Comparison of ENCODE assay signal across 8 cellular contexts in genomic region chr11:57656936-57657289, GRCh38. TPM values are rescaled to one million over a fixed set of nuclear protein-coding genes. Genes with fewer than 3 reads are reported as not detected.
A peak's percentile ranks its signal among the peaks of the same experiment; 100 is the strongest.
DNase-seq lines count a peak whose midpoint lies in the region; ATAC-seq and TF ChIP-seq lines count a peak whose summit lies in the region.

No MANE protein-coding gene starts in this region.

- no peak for TF ChIP-seq POLR2A in thyroid gland (IDR thresholded peaks at IDR 0.05)

- TF ChIP-seq RAD21 in liver (IDR thresholded peaks at IDR 0.05): no peak

- H3K27ac Mint-ChIP-seq in activated T-cell treated with anti-CD3 and anti-CD28 coated beads, Interleukin-2, amount 50 U/mL, for 24 hours: peak overlapping the region; percentile 98

- H3K9ac ChIP-seq in liver (ENCODE audit: low read depth in 1 of 2, low read length in 2 of 2): peak overlapping the region; percentile 86 to 93

- no peaks in the 10 kb centered on the region for H3K9me3 ChIP-seq in liver (ENCODE audit: control insufficient read depth in 4 of 4, low read length in 3 of 4)
- H3K9me3 ChIP-seq in thyroid gland: no peaks in the 10 kb centered on the region

- H3K36me3 ChIP-seq in liver (ENCODE audit: control insufficient read depth in 4 of 4, insufficient read depth in 3 of 4, low read depth in 1 of 4, low read length in 3 of 4) (peaks cover 9 to 22% (median 13%) of the 10 kb centered on the region in 4 donors), thyroid gland (peaks cover 20 to 23% of the 10 kb centered on the region in 2 donors)

- 18% methylated on average over 4 of the region's 4 CpGs for WGBS in liver
- 21 to 22% methylated on average over 4 of the region's 4 CpGs for WGBS in thyroid gland, 2 donors

- no peaks in the 10 kb centered on the region for H3K9me3 Mint-ChIP-seq in activated T-cell treated with anti-CD3 and anti-CD28 coated beads, Interleukin-2, amount 50 U/mL, for 24 hours

- H3K4me1 ChIP-seq in liver (ENCODE audit: control insufficient read depth in 4 of 4, insufficient read depth in 4 of 4, low read length in 3 of 4) (peaks cover 3 to 17% (median 8%) of the 10 kb centered on the region in 4 donors), thyroid gland (peaks cover 8 to 12% of the 10 kb centered on the region in 2 donors)

- no peaks in the 10 kb centered on the region for H3K27me3 Mint-ChIP-seq in activated T-cell treated with anti-CD3 and anti-CD28 coated beads, Interleukin-2, amount 50 U/mL, for 24 hours

- H3K27me3 ChIP-seq in liver (ENCODE audit: control insufficient read depth in 4 of 4, insufficient read depth in 4 of 4, low read length in 3 of 4) (no peaks in the 10 kb centered on the region), thyroid gland (no peaks in the 10 kb centered on the region)

- no peak for DNase-seq in activated T-cell treated with anti-CD3 and anti-CD28 coated beads, Interleukin-2, amount 50 U/mL, for 24 hours
- DNase-seq in activated T-cell treated with anti-CD3 and anti-CD28 coated beads for 4 hours (no peak), astrocyte of the cerebellum (ENCODE audit: low read depth) (no peak), thyroid gland (no peak), T1000 (lab: John Stamatoyannopoulos, UW) (no peak)

- H3K4me3 ChIP-seq in astrocyte of the cerebellum (ENCODE audit: low read depth, low read length) (peak overlapping the region; percentile 93), liver (ENCODE audit: low read depth in 1 of 3, low read length in 3 of 3) (peak overlapping the region; percentile 46 to 79 (median 71)), thyroid gland (replicated peaks in 1 of 3) (peak overlapping the region in 1 of 3 donors; percentile 8)

- in situ Hi-C loops in astrocyte of the cerebellum (cut with HindIII; ENCODE audit: low sequenced_read_pairs): no loop called here

- peak overlapping the region; percentile 97 for H3K4me3 Mint-ChIP-seq in activated T-cell treated with anti-CD3 and anti-CD28 coated beads, Interleukin-2, amount 50 U/mL, for 24 hours

- TF ChIP-seq CTCF in astrocyte of the cerebellum (IDR thresholded peaks at IDR 0.05; ENCODE audit: low read depth, low read length, missing control alignments) (no peak), liver (IDR thresholded peaks at IDR 0.05; ENCODE audit: low read depth, low read length, missing input control) (no peak), thyroid gland (IDR thresholded peaks at IDR 0.05) (no peak)

- peak overlapping the region; percentile 90 to 91 for H3K27ac ChIP-seq in liver (ENCODE audit: low read depth in 1 of 2, low read length in 2 of 2)
- H3K27ac ChIP-seq in thyroid gland: peak overlapping the region; percentile 68 to 83 (median 76)

- H3K36me3 Mint-ChIP-seq in activated T-cell treated with anti-CD3 and anti-CD28 coated beads, Interleukin-2, amount 50 U/mL, for 24 hours (ENCODE audit: low read depth): peaks cover 37% of the 10 kb centered on the region

- ATAC-seq in HG03342 (IDR thresholded peaks at IDR 0.05; ENCODE audit: unreplicated experiment): no peak
- no peak for ATAC-seq in HG02610 (IDR thresholded peaks at IDR 0.05; ENCODE audit: unreplicated experiment)

- H3K4me1 Mint-ChIP-seq in activated T-cell treated with anti-CD3 and anti-CD28 coated beads, Interleukin-2, amount 50 U/mL, for 24 hours (ENCODE audit: low read depth): peaks cover 39% of the 10 kb centered on the region

- intact Hi-C loops in thyroid gland (cut with DNase I): no loop called here

TF ChIP-seq in liver, 16 proteins besides CTCF, POLR2A, EP300 and RAD21:
- TF ChIP-seq RXRA (IDR thresholded peaks at IDR 0.05): no peak
- TF ChIP-seq, protein P1, sequence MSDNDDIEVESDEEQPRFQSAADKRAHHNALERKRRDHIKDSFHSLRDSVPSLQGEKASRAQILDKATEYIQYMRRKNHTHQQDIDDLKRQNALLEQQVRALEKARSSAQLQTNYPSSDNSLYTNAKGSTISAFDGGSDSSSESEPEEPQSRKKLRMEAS (IDR thresholded peaks at IDR 0.05): no peak
- TF ChIP-seq SP1 (IDR thresholded peaks at IDR 0.05): no peak
- no peak for TF ChIP-seq HNF4G (IDR thresholded peaks at IDR 0.05)
- no peak for TF ChIP-seq HNF4A (conservative IDR thresholded peaks at IDR 0.05)
- TF ChIP-seq ATF3 (IDR thresholded peaks at IDR 0.05): no peak
- no peak for TF ChIP-seq NR2F2 (IDR thresholded peaks at IDR 0.05)
- TF ChIP-seq FOXA2 (IDR thresholded peaks at IDR 0.05): no peak
- no peak for TF ChIP-seq GABPA (IDR thresholded peaks at IDR 0.05 in 1 of 2, conservative IDR thresholded peaks at IDR 0.05 in 1 of 2)
- no peak for TF ChIP-seq TAF1 (conservative IDR thresholded peaks at IDR 0.05)
TF ChIP-seq in liver: peak in this region for 0.

RNA-seq across cellular contexts. Expression of gene CLP1, which starts 0.6 kb away (rescaled TPM):
- 10 to 100 TPM; 10.1 to 12.3 TPM for total RNA-seq in liver
- 1 to 10 TPM; 5.9 to 6.6 TPM for polyA plus RNA-seq in liver
- 10 to 100 TPM; 10.7 to 15.9 (median 14.1) TPM for total RNA-seq in thyroid gland

RNA-seq across cellular contexts. Expression of gene YPEL4, which starts 7.2 kb away (rescaled TPM):
- total RNA-seq in liver (10 to 100 TPM in 1 of 2 donors, under 1 TPM in 1; 0.08 to 19.9 TPM), thyroid gland (1 to 10 TPM in 2 of 4 donors, not detected in 2; 1.1 to 1.7 TPM)
- under 1 TPM; 0.14 to 0.31 TPM for polyA plus RNA-seq in liver

RNA-seq across cellular contexts. Expression of gene ZDHHC5, which starts 11.0 kb away (rescaled TPM):
- total RNA-seq in liver (10 to 100 TPM; 27.1 to 31.4 TPM), thyroid gland (10 to 100 TPM; 55.5 to 77.5 (median 71.6) TPM)
- 10 to 100 TPM in 1 of 2 donors, 1 to 10 TPM in 1; 7.2 to 25.1 TPM for polyA plus RNA-seq in liver

RNA-seq across cellular contexts. Expression of gene MED19, which starts 55.1 kb away (rescaled TPM):
- total RNA-seq in liver (1 to 10 TPM; 4.4 to 5.6 TPM), thyroid gland (10 to 100 TPM; 24.6 to 38.1 (median 35.6) TPM)
- polyA plus RNA-seq in liver: 10 to 100 TPM in 1 of 2 donors, 1 to 10 TPM in 1; 7.5 to 11.3 TPM

RNA-seq across cellular contexts. Expression of gene TMX2, which starts 55.5 kb away (rescaled TPM):
- 10 to 100 TPM; 43.3 to 48.3 TPM for total RNA-seq in liver
- 10 to 100 TPM; 69.8 to 70.9 TPM for polyA plus RNA-seq in liver
- 100 to 1,000 TPM in 1 of 4 donors, 10 to 100 TPM in 3; 85.3 to 127 (median 92.4) TPM for total RNA-seq in thyroid gland
